In the genomic region with DNA sequence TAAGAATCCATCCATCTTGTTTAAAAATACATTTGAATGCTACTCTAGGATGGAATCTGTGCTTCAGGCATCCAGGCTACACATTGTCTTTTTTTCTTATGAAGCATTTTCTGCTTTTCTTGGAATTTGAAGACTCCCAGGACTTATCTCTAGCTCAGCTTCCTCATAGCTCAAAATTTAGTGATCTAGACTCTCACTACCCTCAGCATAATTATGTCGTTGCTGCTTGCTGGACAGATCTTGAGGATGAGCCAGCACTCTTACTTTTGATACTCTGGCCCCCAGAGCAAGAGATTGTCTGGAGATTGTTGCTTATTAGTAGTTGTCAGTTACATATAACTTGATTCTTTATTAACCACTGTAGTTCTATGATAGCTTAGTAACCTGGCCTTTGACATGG, we compare ENCODE assay signal across 15 cellular contexts.
DNase-seq lines count a peak whose midpoint lies in the region; ATAC-seq, FAIRE-seq and TF ChIP-seq lines count a peak whose summit lies in the region.
"Had no signal": no experiment of that assay in that cellular context is flagged by ENCODE, and none has a peak within 500 bp of the region (broad histone marks: within the 10 kb centered on the region; RNA-seq: fewer than 3 reads in every experiment).

No MANE protein-coding gene starts in this region.

- FAIRE-seq in HepG2 (lab: Jason Lieb, UNC): no peak

- in situ Hi-C loops in HepG2 (cut with HindIII; ENCODE audit: extremely low pct_ligation_motif_present, low pct_unique_long_range_greater_than_20kb): no loop called here

- H3K27ac ChIP-seq in liver (ENCODE audit: low read depth in 1 of 2, low read length in 2 of 2) (no peak overlapping the region), HepG2 (ENCODE audit: extremely low read length, insufficient read depth, low read length) (no peak overlapping the region), sigmoid colon (peak overlapping the region in 3 of 4 donors; percentile 64 to 72 (median 71))
- H3K27ac ChIP-seq: RWPE1 had no signal

- no peak overlapping the region for H2AFZ ChIP-seq in HepG2 (ENCODE audit: low read length)

- H3K79me2 ChIP-seq in HepG2 (ENCODE audit: insufficient read depth, low read length): no peaks in the 10 kb centered on the region

- no peaks in the 10 kb centered on the region for H3K9me3 ChIP-seq in liver (ENCODE audit: control insufficient read depth in 4 of 4, low read length in 3 of 4)
- H3K9me3 ChIP-seq in HepG2 (ENCODE audit: low read length): no peaks in the 10 kb centered on the region
- H3K9me3 ChIP-seq in sigmoid colon: no peaks in the 10 kb centered on the region

- BruUV-seq in HepG2 (replicated peaks; lab: Mats Ljungman, UMichigan): no TSS peak

- H3K36me3 ChIP-seq in liver (ENCODE audit: control insufficient read depth in 4 of 4, insufficient read depth in 3 of 4, low read depth in 1 of 4, low read length in 3 of 4) (no peaks in the 10 kb centered on the region), HepG2 (replicated peaks in 1 of 2; ENCODE audit: control insufficient read depth in 1 of 2, insufficient read depth in 2 of 2, low read length in 2 of 2) (no peaks in the 10 kb centered on the region), sigmoid colon (peaks cover 0 to 6% (median 0%) of the 10 kb centered on the region in 4 donors)

- CTCF ChIA-PET in HepG2 (lab: Yijun Ruan, JAX; ENCODE audit: low intra/inter-chr PET ratio, low total read pairs): no interaction called here

- TF ChIP-seq CTCF in liver (IDR thresholded peaks at IDR 0.05; ENCODE audit: low read depth, low read length, missing input control) (no peak), HepG2 (CRISPR knock-in tag; IDR thresholded peaks at IDR 0.05) (no peak), fibroblast of the aortic adventitia (IDR thresholded peaks at IDR 0.05; ENCODE audit: insufficient read depth, low read length) (no peak), sigmoid colon (IDR thresholded peaks at IDR 0.05) (no peak)

- H3K27me3 ChIP-seq in liver (ENCODE audit: control insufficient read depth in 4 of 4, insufficient read depth in 4 of 4, low read length in 3 of 4) (no peaks in the 10 kb centered on the region), HepG2 (ENCODE audit: control insufficient read depth in 1 of 2, insufficient read depth in 2 of 2, low read length in 2 of 2) (no peaks in the 10 kb centered on the region), sigmoid colon (no peaks in the 10 kb centered on the region)

- WGBS in liver: 87% methylated on average over 1 of the region's 1 CpG
- WGBS in HepG2 (ENCODE audit: low lambda C conversion rate): 37% methylated on average over 1 of the region's 1 CpG
- 76 to 80% methylated on average over 1 of the region's 1 CpG for WGBS in sigmoid colon, 2 donors

- H3K9ac ChIP-seq in liver (ENCODE audit: low read depth in 1 of 2, low read length in 2 of 2) (no peak overlapping the region), HepG2 (ENCODE audit: insufficient read depth, low read depth, low read length) (no peak overlapping the region)

- H4K20me1 ChIP-seq in HepG2 (ENCODE audit: insufficient read depth, low read length): no peaks in the 10 kb centered on the region

- no peak overlapping the region for H3K4me3 ChIP-seq in liver (ENCODE audit: low read depth in 1 of 3, low read length in 3 of 3)
- no peak overlapping the region for H3K4me3 ChIP-seq in HepG2 (replicated peaks in 1 of 3; ENCODE audit: insufficient read depth in 1 of 3, low read depth in 2 of 3, low read length in 3 of 3)
- no peak overlapping the region for H3K4me3 ChIP-seq in fibroblast of the aortic adventitia (ENCODE audit: low read depth, low read length)
- H3K4me3 ChIP-seq in sigmoid colon: peak overlapping the region in 2 of 4 donors; percentile 19 to 24

- TF ChIP-seq POLR2A in HepG2 (IDR thresholded peaks at IDR 0.05; ENCODE audit: insufficient read depth in 1 of 2, low read depth in 2 of 2, low read length in 2 of 2) (no peak), sigmoid colon (IDR thresholded peaks at IDR 0.05) (no peak)

- ATAC-seq in HepG2 (no peak), GM21723 (IDR thresholded peaks at IDR 0.05; ENCODE audit: unreplicated experiment) (no peak), GM21825 (IDR thresholded peaks at IDR 0.05; ENCODE audit: unreplicated experiment) (no peak)

- H3K4me1 ChIP-seq in liver (ENCODE audit: control insufficient read depth in 4 of 4, insufficient read depth in 4 of 4, low read length in 3 of 4) (peaks cover 0 to 6% (median 2%) of the 10 kb centered on the region in 4 donors), HepG2 (ENCODE audit: insufficient read depth, low read length) (no peaks in the 10 kb centered on the region), sigmoid colon (peaks cover 0 to 66% (median 45%) of the 10 kb centered on the region in 4 donors)

- TF ChIP-seq RAD21 in liver (IDR thresholded peaks at IDR 0.05): no peak
- no peak for TF ChIP-seq RAD21 in HepG2 (CRISPR knock-in tag; IDR thresholded peaks at IDR 0.05)

- H3K4me2 ChIP-seq in HepG2 (ENCODE audit: low read depth, low read length): no peak overlapping the region

- POLR2A ChIA-PET in HepG2 (lab: Yijun Ruan, JAX): no interaction called here

- DNase-seq in HepG2 (ENCODE audit: low spot score) (no peak), fibroblast of the aortic adventitia (ENCODE audit: low read depth) (peak; percentile 32), sigmoid colon (no peak), HPDE6-E6E7 (ENCODE audit: extremely low spot score) (no peak)
- DNase-seq: DMS53, H7, MV-4-11, NCI-H1417 treated with DMSO at 0.1 percent for 48 hours, NCI-H2029, NCI-H2171 treated with DMSO at 0.1 percent for 48 hours, NCI-H510A treated with DMSO at 0.1 percent for 48 hours had no signal

- TF ChIP-seq EP300 in HepG2 (IDR thresholded peaks at IDR 0.05; ENCODE audit: low read depth in 2 of 2, low read length in 2 of 2): no peak
- TF ChIP-seq EP300 in HepG2 (CRISPR knock-in tag; IDR thresholded peaks at IDR 0.05; ENCODE audit: borderline replicate concordance): no peak
- no peak for TF ChIP-seq EP300 in sigmoid colon (IDR thresholded peaks at IDR 0.05)

- intact Hi-C loops in HepG2 (cut with micrococcal nuclease; ENCODE audit: unreplicated experiment) (no loop called here), sigmoid colon (cut with DNase I) (no loop called here)

TF ChIP-seq in liver, 16 proteins besides CTCF, POLR2A, EP300 and RAD21:
- TF ChIP-seq MAX (IDR thresholded peaks at IDR 0.05) (no peak), NR2F2 (IDR thresholded peaks at IDR 0.05) (peak; percentile 41)
TF ChIP-seq in liver: peak in this region for 1.

TF ChIP-seq in HepG2, 621 proteins besides CTCF, POLR2A, EP300 and RAD21:
- no peak for TF ChIP-seq PCBP1 (IDR thresholded peaks at IDR 0.05; ENCODE audit: borderline replicate concordance, low read depth, low read length)

Comparison
In these comparisons a context has a peak if more than half of its experiments do, and no peak if none do; other contexts are left out.
1. H3K27ac ChIP-seq: peak in sigmoid colon (3 of 4); none in liver (0 of 2) and HepG2 (single experiment).